In the genomic region with DNA sequence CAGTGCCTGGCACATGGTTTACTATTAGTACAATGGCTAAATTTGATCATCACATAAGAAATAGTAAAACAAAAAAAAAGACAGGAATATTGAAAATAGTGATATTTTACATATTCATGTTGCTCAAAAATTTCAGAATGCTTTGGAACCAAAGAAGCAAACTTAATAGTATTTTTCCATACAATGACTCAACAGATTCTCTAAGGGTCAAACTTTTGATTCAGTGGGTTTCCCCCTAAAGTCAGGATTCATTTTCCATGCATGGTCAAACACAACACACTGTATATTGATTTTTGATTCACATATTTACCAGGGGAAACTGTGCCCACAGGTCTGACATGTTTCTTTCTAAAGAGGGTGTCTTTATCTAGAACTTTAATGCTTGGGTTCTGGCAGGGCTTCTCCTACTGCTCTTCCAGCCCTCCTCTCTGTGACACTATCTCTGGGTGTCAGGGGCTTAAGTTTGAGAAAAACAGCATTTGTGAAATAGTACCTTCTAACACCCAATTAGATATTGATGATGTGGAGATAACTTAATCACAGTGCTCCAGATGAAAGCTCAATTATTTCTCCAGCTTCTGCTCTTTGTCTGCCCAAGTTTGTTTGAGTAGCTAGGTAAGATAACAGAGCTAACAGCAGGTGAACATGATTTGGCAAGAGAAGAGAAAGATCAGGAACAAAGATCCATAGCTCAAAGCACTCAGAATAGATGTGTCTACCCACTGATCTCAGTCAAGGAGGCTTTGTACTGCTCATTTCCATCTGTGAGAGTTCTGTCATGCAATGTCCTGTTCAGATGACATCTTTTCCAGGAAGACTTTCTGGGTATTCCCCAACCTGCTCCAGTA, we compare ENCODE assay signal across 34 cellular contexts. TPM values are rescaled to one million over a fixed set of nuclear protein-coding genes. Genes with fewer than 3 reads are reported as not detected.
DNase-seq lines count a peak whose midpoint lies in the region; ATAC-seq, FAIRE-seq and TF ChIP-seq lines count a peak whose summit lies in the region.
"Had no signal": no experiment of that assay in that cellular context is flagged by ENCODE, and none has a peak within 500 bp of the region (broad histone marks: within the 10 kb centered on the region; RNA-seq: fewer than 3 reads in every experiment).

No MANE protein-coding gene starts in this region.

- DNase-seq in DMS53 (lab: John Stamatoyannopoulos, UW) (peak; percentile 34), DMS53 treated with DMSO at 0.1 percent for 48 hours (lab: John Stamatoyannopoulos, UW; ENCODE audit: unreplicated experiment) (no peak), IMR-90 (no peak), body of pancreas (no peak), small intestine (peak; percentile 18), left colon (no peak), activated gamma-delta T cell treated with Interleukin-2 at 50 U/mL for 16 hours (no peak)
- DNase-seq: 8988T; activated CD4-positive, alpha-beta T cell treated with anti-CD3 and anti-CD28 coated beads, Interleukin-2, amount 10 ng/mL, durations not matched to agents 7 days and 5 days; activated naive CD4-positive, alpha-beta T cell treated with Interleukin-2 at 50 U/mL for 16 hours; activated T-cell treated with anti-CD3 and anti-CD28 coated beads, Interleukin-2, amount 50 U/mL, for 4 hours; adrenal gland; CD4-positive, CD25-positive, alpha-beta regulatory T cell; esophagus squamous epithelium; foreskin keratinocyte; head of caudate nucleus; islet precursor cell; KG1; left ventricle myocardium superior; MG63; NCI-H1105; NCI-H2029; NCI-H2227 treated with DMSO at 0.1 percent for 48 hours; NCI-H748 treated with DMSO at 0.1 percent for 48 hours; SIG-M5; sigmoid colon; stimulated activated CD4-positive, alpha-beta T cell treated with anti-CD3 and anti-CD28 coated beads, Interleukin-4, amount 100 ng/mL, for 1 hour; SW 1271 had no signal

- CTCF ChIA-PET in IMR-90 (lab: Yijun Ruan, JAX), result no interaction called here

- H3K14ac ChIP-seq in IMR-90 (replicated peaks; ENCODE audit: low read depth, low read length), result no peak overlapping the region; the same call in 1 of the 2 replicates

- no peak overlapping the region for H4K91ac ChIP-seq in IMR-90 (ENCODE audit: insufficient read depth, low read depth, low read length)

- dilution Hi-C loops in IMR-90 (cut with HindIII; ENCODE audit: low sequenced_read_pairs, unreplicated experiment), result no loop called here

- ATAC-seq in IMR-90 (ENCODE audit: low read depth), result no peak
- ATAC-seq in body of pancreas, result peak; percentile 42
- ATAC-seq in HG03439 (IDR thresholded peaks at IDR 0.05; ENCODE audit: unreplicated experiment), result no peak
- no peak for ATAC-seq in left colon
- ATAC-seq: activated T-cell treated with anti-CD3 and anti-CD28 coated beads, Interleukin-2, amount 50 U/mL, for 4 hours; foreskin keratinocyte; left ventricle myocardium superior had no signal

- H3K4ac ChIP-seq in IMR-90 (ENCODE audit: low read depth, low read length), result no peak overlapping the region

- H3K27me3 ChIP-seq in IMR-90 (ENCODE audit: control insufficient read depth, insufficient read depth, low read length) (no peaks in the 10 kb centered on the region), body of pancreas (no peaks in the 10 kb centered on the region), small intestine (ENCODE audit: control insufficient read depth in 2 of 2, insufficient read depth in 2 of 2, low read length in 2 of 2) (no peaks in the 10 kb centered on the region)
- H3K27me3 ChIP-seq: adrenal gland, esophagus squamous epithelium, foreskin keratinocyte, MG63, sigmoid colon had no signal

- H3K4me3 ChIP-seq in IMR-90 (ENCODE audit: insufficient read depth, low read depth, low read length) (no peak overlapping the region), body of pancreas (no peak overlapping the region), small intestine (ENCODE audit: low read depth in 1 of 2, low read length in 2 of 2) (no peak overlapping the region)
- H3K4me3 ChIP-seq: adrenal gland, esophagus squamous epithelium, MG63, prostate gland, sigmoid colon had no signal

- TF ChIP-seq POLR2A in IMR-90 (IDR thresholded peaks at IDR 0.05; ENCODE audit: low read depth, low read length) (no peak), body of pancreas (IDR thresholded peaks at IDR 0.05) (no peak)

- no peak overlapping the region for H2AFZ ChIP-seq in IMR-90 (replicated peaks; ENCODE audit: low read length, poor library complexity)

- no peaks in the 10 kb centered on the region for H3K4me1 ChIP-seq in IMR-90 (ENCODE audit: control insufficient read depth, insufficient read depth, low read length)
- peaks cover 20% of the 10 kb centered on the region for H3K4me1 ChIP-seq in body of pancreas
- H3K4me1 ChIP-seq in small intestine (ENCODE audit: control insufficient read depth in 2 of 2, insufficient read depth in 1 of 2, low read depth in 1 of 2, low read length in 1 of 2), result no peaks in the 10 kb centered on the region
- H3K4me1 ChIP-seq: adrenal gland, esophagus squamous epithelium, foreskin keratinocyte, sigmoid colon had no signal

- no peak for TF ChIP-seq CTCF in IMR-90 (conservative IDR thresholded peaks at IDR 0.05; ENCODE audit: low read depth, low read length)
- no peak for TF ChIP-seq CTCF in body of pancreas (IDR thresholded peaks at IDR 0.05)

- no peaks in the 10 kb centered on the region for H3K79me1 ChIP-seq in IMR-90 (ENCODE audit: low read depth in 1 of 2, low read length in 2 of 2)

- H2AK9ac ChIP-seq in IMR-90 (replicated peaks; ENCODE audit: low read depth, low read length, poor library complexity), result no peak overlapping the region

- no peak for FAIRE-seq in small intestine (lab: Jason Lieb, UNC)
- FAIRE-seq: GM18507, H1, HTR-8/SVneo, RCC 7860 had no signal

- no peak overlapping the region for H2BK20ac ChIP-seq in IMR-90 (ENCODE audit: low read depth, low read length)

- H3K27ac ChIP-seq in IMR-90 (ENCODE audit: insufficient read depth, low read length), result no peak overlapping the region
- H3K27ac ChIP-seq in body of pancreas, result peak overlapping the region in 3 of 4 donors; percentile 31 to 42 (median 37)
- no peak overlapping the region for H3K27ac ChIP-seq in small intestine (ENCODE audit: low read depth in 1 of 2, low read length in 1 of 2)
- H3K27ac ChIP-seq: adrenal gland, esophagus squamous epithelium, foreskin keratinocyte, prostate gland, sigmoid colon had no signal

- no peaks in the 10 kb centered on the region for H3K9me1 ChIP-seq in IMR-90 (ENCODE audit: insufficient read depth, low read length)

- no peak overlapping the region for H2BK120ac ChIP-seq in IMR-90 (ENCODE audit: low read depth, low read length)

- no peak overlapping the region for H3K4me2 ChIP-seq in IMR-90 (ENCODE audit: low read depth, low read length)

- H3K9me3 ChIP-seq in IMR-90 (ENCODE audit: control insufficient read depth, insufficient read depth, low read length) (no peaks in the 10 kb centered on the region), body of pancreas (no peaks in the 10 kb centered on the region), small intestine (ENCODE audit: control insufficient read depth, low read depth) (no peaks in the 10 kb centered on the region)
- H3K9me3 ChIP-seq: adrenal gland, esophagus squamous epithelium, MG63, prostate gland, sigmoid colon had no signal

- BruUV-seq in IMR-90 (replicated peaks; lab: Mats Ljungman, UMichigan), result no TSS peak

- H3K9ac ChIP-seq in IMR-90 (ENCODE audit: low read depth, low read length), result no peak overlapping the region

- H3K18ac ChIP-seq in IMR-90 (ENCODE audit: low read depth, low read length), result no peak overlapping the region

- no peak overlapping the region for H4K5ac ChIP-seq in IMR-90 (ENCODE audit: low read depth, low read length)

- POLR2A ChIA-PET in IMR-90 (lab: Charles Lee; ENCODE audit: unreplicated experiment), result no interaction called here

- H3K36me3 ChIP-seq in IMR-90 (ENCODE audit: control insufficient read depth, insufficient read depth, low read length), result no peaks in the 10 kb centered on the region
- H3K36me3 ChIP-seq in body of pancreas (replicated peaks in 1 of 2; ENCODE audit: insufficient read depth in 1 of 2, low read depth in 2 of 2), result no peaks in the 10 kb centered on the region
- H3K36me3 ChIP-seq in small intestine (ENCODE audit: control insufficient read depth in 2 of 2, insufficient read depth in 2 of 2, low read length in 2 of 2), result no peaks in the 10 kb centered on the region
- H3K36me3 ChIP-seq: adrenal gland, esophagus squamous epithelium, MG63, prostate gland, sigmoid colon had no signal

- no peak overlapping the region for H3K56ac ChIP-seq in IMR-90 (ENCODE audit: extremely low read depth, insufficient read depth, low read length)

- H2AK5ac ChIP-seq in IMR-90 (ENCODE audit: low read depth, low read length), result no peak overlapping the region

- intact Hi-C loops in IMR-90 (cut with micrococcal nuclease) (no loop called here), body of pancreas (cut with DNase I) (no loop called here), left colon (cut with DNase I, micrococcal nuclease) (no loop called here)

- H3K23ac ChIP-seq in IMR-90 (ENCODE audit: low read depth, low read length), result no peak overlapping the region

- no peak for TF ChIP-seq RAD21 in IMR-90 (IDR thresholded peaks at IDR 0.05; ENCODE audit: low read length)

- H4K20me1 ChIP-seq in IMR-90 (ENCODE audit: insufficient read depth, low read length), result no peaks in the 10 kb centered on the region

- no peak overlapping the region for H2BK5ac ChIP-seq in IMR-90 (ENCODE audit: low read depth, low read length, poor library complexity, severe bottlenecking)

- no peak overlapping the region for H4K8ac ChIP-seq in IMR-90 (ENCODE audit: low read depth in 2 of 2, low read length in 2 of 2)

- H2BK15ac ChIP-seq in IMR-90 (ENCODE audit: low read depth, low read length), result 0 out of 3 replicates have a peak overlapping the region, but pooled peaks have one; percentile 43

- in situ Hi-C loops in IMR-90 (cut with MboI; ENCODE audit: low sequenced_read_pairs), result no loop called here

TF ChIP-seq in IMR-90, 13 proteins besides CTCF, POLR2A, EP300 and RAD21:
- peak; percentile 11; the same call in 1 of the 2 replicates for TF ChIP-seq NFE2L2 (IDR thresholded peaks at IDR 0.05; ENCODE audit: low read depth, low read length)
- TF ChIP-seq RCOR1 (IDR thresholded peaks at IDR 0.05; ENCODE audit: insufficient replicate concordance, low read length), result no peak
TF ChIP-seq in IMR-90: peak in this region for 1.

RNA-seq across cellular contexts. Expression of gene ELL2, which starts 35.5 kb away (rescaled TPM):
- total RNA-seq in IMR-90 (2012; rRNA removed), result 92.5 and 137 TPM in 2 replicates
- polyA plus RNA-seq in IMR-90 (2012; rRNA removed), result 52.4 and 61.4 TPM in 2 replicates
- polyA plus RNA-seq in IMR-90 (2012; cell fraction: cytosol; rRNA removed), result 16.4 and 21.9 TPM in 2 replicates
- 23.4 and 161 TPM in 2 replicates for polyA plus RNA-seq in IMR-90 (2012; cell fraction: nucleus; rRNA removed; ENCODE audit: low replicate concordance)
- total RNA-seq in body of pancreas, result 100 to 1,000 TPM; 100 to 104 TPM
- polyA plus RNA-seq in small intestine, result 10 to 100 TPM in 2 of 3 donors, 1 to 10 TPM in 1; 9.7 to 13.9 (median 10.5) TPM
- 10 to 100 TPM; 28.7 to 36.7 TPM for total RNA-seq in left colon

Comparison
In these comparisons a context has a peak if more than half of its experiments do, and no peak if none do; other contexts are left out.
1. DNase-seq: peak in DMS53 (single experiment) and small intestine (single experiment); none in DMS53 treated with DMSO at 0.1 percent for 48 hours (single experiment), IMR-90 (single experiment), body of pancreas (0 of 4), left colon (0 of 2) and activated gamma-delta T cell treated with Interleukin-2 at 50 U/mL for 16 hours (single experiment).
2. H3K27ac ChIP-seq: peak in body of pancreas (3 of 4); none in IMR-90 (single experiment) and small intestine (0 of 2).